11 cellular contexts compared by ENCODE assay signal in the genomic region with DNA sequence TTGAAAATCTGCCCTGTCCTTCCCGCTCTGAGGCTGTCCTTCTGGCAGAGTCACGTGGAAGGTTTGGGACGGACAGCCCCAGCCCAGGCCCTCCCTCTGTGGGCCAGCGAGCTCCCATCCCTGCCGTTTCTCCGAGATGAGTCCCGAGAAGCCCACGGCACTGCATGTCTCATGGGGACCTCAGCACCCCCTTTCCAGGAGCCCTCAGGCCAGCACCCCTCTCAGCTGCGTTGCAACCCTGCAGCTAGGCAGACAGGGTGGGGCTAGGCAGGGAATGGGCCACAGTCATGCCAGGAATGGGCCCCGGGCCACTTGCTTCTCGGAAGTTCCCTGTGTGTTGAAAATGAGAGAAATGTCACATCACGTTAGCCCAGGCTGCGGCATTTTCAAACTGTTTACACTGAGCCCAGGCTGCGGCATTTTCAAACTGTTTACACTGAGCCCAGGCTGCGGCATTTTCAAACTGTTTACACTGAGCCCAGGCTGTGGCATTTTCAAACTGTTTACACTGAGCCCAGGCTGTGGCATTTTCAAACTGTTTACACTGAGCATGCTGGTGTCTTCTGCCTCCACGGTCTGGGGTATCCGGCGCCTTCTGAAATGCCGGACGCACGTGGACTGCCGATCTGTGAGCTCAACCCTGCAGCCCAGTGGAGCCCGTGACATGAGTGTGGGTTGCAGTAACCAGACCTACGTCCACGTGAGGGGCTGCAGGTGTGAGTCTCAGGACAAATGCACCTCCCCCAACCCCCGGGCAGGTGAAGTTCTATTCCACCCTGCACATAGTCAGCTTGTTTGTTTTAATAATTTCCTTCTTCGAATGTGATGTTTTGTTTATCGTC. TPM values are rescaled to one million over a fixed set of nuclear protein-coding genes. Genes with fewer than 3 reads are reported as not detected.
DNase-seq lines count a peak whose midpoint lies in the region; FAIRE-seq and TF ChIP-seq lines count a peak whose summit lies in the region.
"Had no signal": no experiment of that assay in that cellular context is flagged by ENCODE, and none has a peak within 500 bp of the region (broad histone marks: within the 10 kb centered on the region; RNA-seq: fewer than 3 reads in every experiment).

No MANE protein-coding gene starts in this region.

- H3K4me1 Mint-ChIP-seq in endothelial cell (ENCODE audit: unreplicated experiment) = no peaks in the 10 kb centered on the region
- H3K4me1 Mint-ChIP-seq in activated T-helper 1 cell treated with anti-CD3 and anti-CD28 coated beads, Interleukin-12 subunit alpha, Interleukin-12 subunit beta, Interleukin-2, Interleukin-4 antibody, amounts not matched to agents 30 ng/mL and 10 ng/mL and 1 ng/mL, durations not matched to agents 14 hours and 24 hours and 36 hours (ENCODE audit: low read depth) = no peaks in the 10 kb centered on the region

- TF ChIP-seq POLR2A in tibial nerve (IDR thresholded peaks at IDR 0.05) (no peak), H54 (IDR thresholded peaks at IDR 0.05; ENCODE audit: low read depth, low read length) (no peak)

- no peaks in the 10 kb centered on the region for H3K9me3 Mint-ChIP-seq in endothelial cell (ENCODE audit: unreplicated experiment)
- no peaks in the 10 kb centered on the region for H3K9me3 Mint-ChIP-seq in activated T-helper 1 cell treated with anti-CD3 and anti-CD28 coated beads, Interleukin-12 subunit alpha, Interleukin-12 subunit beta, Interleukin-2, Interleukin-4 antibody, amounts not matched to agents 30 ng/mL and 10 ng/mL and 1 ng/mL, durations not matched to agents 14 hours and 24 hours and 36 hours

- H3K27ac Mint-ChIP-seq in endothelial cell (ENCODE audit: unreplicated experiment) = no peak overlapping the region
- H3K27ac Mint-ChIP-seq in activated T-helper 1 cell treated with anti-CD3 and anti-CD28 coated beads, Interleukin-12 subunit alpha, Interleukin-12 subunit beta, Interleukin-2, Interleukin-4 antibody, amounts not matched to agents 30 ng/mL and 10 ng/mL and 1 ng/mL, durations not matched to agents 14 hours and 24 hours and 36 hours = no peak overlapping the region
- H3K27ac Mint-ChIP-seq: stimulated activated naive B cell treated with anti-CD40 and anti-IgM and Interleukin-4, amounts not matched to agents 10 μg/mL and 1 μg/mL and 100 μg/mL, for 72 hours had no signal

- H3K4me3 Mint-ChIP-seq in endothelial cell (ENCODE audit: unreplicated experiment) = no peak overlapping the region
- no peak overlapping the region for H3K4me3 Mint-ChIP-seq in activated T-helper 1 cell treated with anti-CD3 and anti-CD28 coated beads, Interleukin-12 subunit alpha, Interleukin-12 subunit beta, Interleukin-2, Interleukin-4 antibody, amounts not matched to agents 30 ng/mL and 10 ng/mL and 1 ng/mL, durations not matched to agents 14 hours and 24 hours and 36 hours
- H3K4me3 Mint-ChIP-seq: stimulated activated naive B cell treated with anti-CD40 and anti-IgM and Interleukin-4, amounts not matched to agents 10 μg/mL and 1 μg/mL and 100 μg/mL, for 72 hours had no signal

- TF ChIP-seq CTCF in tibial nerve (IDR thresholded peaks at IDR 0.05) (no peak), endothelial cell (IDR thresholded peaks at IDR 0.05; ENCODE audit: unreplicated experiment) (no peak)

- DNase-seq in NCI-H460 (ENCODE audit: extremely low read depth, low read depth) = peak; percentile 66
- DNase-seq in mucosa of gallbladder (ENCODE audit: low spot score) = peak; percentile 64
- DNase-seq in tibial nerve (ENCODE audit: low spot score in 2 of 2) = peak in 1 of 2 donors; percentile 57
- DNase-seq in endothelial cell (ENCODE audit: low spot score) = no peak
- no peak for DNase-seq in SIG-M5 (lab: John Stamatoyannopoulos, UW)
- no peak for DNase-seq in activated T-helper 1 cell treated with anti-CD3 and anti-CD28 coated beads, Interleukin-12 subunit alpha, Interleukin-12 subunit beta, Interleukin-2, Interleukin-4 antibody, amounts not matched to agents 30 ng/mL and 10 ng/mL and 1 ng/mL, durations not matched to agents 14 hours and 24 hours and 36 hours (ENCODE audit: low spot score)
- no peak for DNase-seq in H54 (ENCODE audit: insufficient read length, low spot score)
- DNase-seq: NCI-H187; stimulated activated naive B cell treated with anti-CD40 and anti-IgM and Interleukin-4, amounts not matched to agents 10 μg/mL and 1 μg/mL and 100 μg/mL, for 72 hours; SW 1271 had no signal

- H3K9me3 ChIP-seq in esophagus (ENCODE audit: control insufficient read depth in 2 of 2, insufficient read depth in 1 of 2, low read depth in 1 of 2, low read length in 1 of 2) = peaks cover 0 to 2% of the 10 kb centered on the region in 2 donors
- H3K9me3 ChIP-seq in tibial nerve = no peaks in the 10 kb centered on the region

- H3K4me3 ChIP-seq in esophagus (ENCODE audit: low read depth in 1 of 2, low read length in 2 of 2) (no peak overlapping the region), tibial nerve (peak overlapping the region in 2 of 4 donors; percentile 13 to 21)

- H3K27ac ChIP-seq in esophagus (ENCODE audit: low read depth in 2 of 2, low read length in 1 of 2) (peak overlapping the region; percentile 76 to 87), tibial nerve (peak overlapping the region; percentile 56 to 90 (median 80))

- TF ChIP-seq EP300 in tibial nerve (IDR thresholded peaks at IDR 0.05) = peak in 1 of 2 donors; percentile 67

- H3K36me3 ChIP-seq in esophagus (ENCODE audit: control insufficient read depth in 2 of 2, insufficient read depth in 2 of 2, low read length in 1 of 2) (no peaks in the 10 kb centered on the region), tibial nerve (no peaks in the 10 kb centered on the region)

- no peak for FAIRE-seq in H54 (lab: Jason Lieb, UNC)

- WGBS in esophagus, 2 donors = 30 to 51% methylated on average over 28 of the region's 28 CpGs
- WGBS in tibial nerve, 2 donors = 40 to 45% methylated on average over 23 to 28 of the region's 28 CpGs

- no peaks in the 10 kb centered on the region for H3K36me3 Mint-ChIP-seq in endothelial cell (ENCODE audit: low read depth, unreplicated experiment)
- no peaks in the 10 kb centered on the region for H3K36me3 Mint-ChIP-seq in activated T-helper 1 cell treated with anti-CD3 and anti-CD28 coated beads, Interleukin-12 subunit alpha, Interleukin-12 subunit beta, Interleukin-2, Interleukin-4 antibody, amounts not matched to agents 30 ng/mL and 10 ng/mL and 1 ng/mL, durations not matched to agents 14 hours and 24 hours and 36 hours (ENCODE audit: low read depth)

- H3K4me1 ChIP-seq in esophagus (ENCODE audit: control insufficient read depth in 2 of 2, insufficient read depth in 2 of 2, low read length in 1 of 2) (peaks cover 5 to 32% of the 10 kb centered on the region in 2 donors), tibial nerve (peaks cover 0 to 66% (median 52%) of the 10 kb centered on the region in 4 donors)

- H3K27me3 Mint-ChIP-seq in endothelial cell (ENCODE audit: unreplicated experiment) = peaks cover 3% of the 10 kb centered on the region
- no peaks in the 10 kb centered on the region for H3K27me3 Mint-ChIP-seq in activated T-helper 1 cell treated with anti-CD3 and anti-CD28 coated beads, Interleukin-12 subunit alpha, Interleukin-12 subunit beta, Interleukin-2, Interleukin-4 antibody, amounts not matched to agents 30 ng/mL and 10 ng/mL and 1 ng/mL, durations not matched to agents 14 hours and 24 hours and 36 hours (ENCODE audit: insufficient read depth)

- H3K27me3 ChIP-seq in esophagus (ENCODE audit: control insufficient read depth in 1 of 2, insufficient read depth in 2 of 2, low read length in 2 of 2) = no peaks in the 10 kb centered on the region
- H3K27me3 ChIP-seq in tibial nerve = no peaks in the 10 kb centered on the region

- intact Hi-C loops in activated T-helper 1 cell treated with anti-CD3 and anti-CD28 coated beads, Interleukin-12 subunit alpha, Interleukin-12 subunit beta, Interleukin-2, Interleukin-4 antibody, amounts not matched to agents 30 ng/mL and 10 ng/mL and 1 ng/mL, durations not matched to agents 14 hours and 24 hours and 36 hours (cut with micrococcal nuclease) = no loop called here

RNA-seq across cellular contexts. Expression of gene FAM20C, which starts 42.6 kb away (rescaled TPM):
- total RNA-seq in NCI-H460 (2014; rRNA removed; shearing (Covaris generic)) = 10.3 and 11.5 TPM in 2 replicates
- polyA plus RNA-seq in NCI-H460 (2014; cell fraction: nucleus; rRNA removed) = 12.5 and 13.7 TPM in 2 replicates
- 10 to 100 TPM in 1 of 2 donors, 1 to 10 TPM in 1; 6.9 to 11.5 TPM for polyA plus RNA-seq in esophagus
- 99.2 TPM for total RNA-seq in mucosa of gallbladder
- 100 to 1,000 TPM in 1 of 4 donors, 10 to 100 TPM in 3; 43.0 to 112 (median 44.0) TPM for total RNA-seq in tibial nerve
- 3.1 TPM for total RNA-seq in endothelial cell (ENCODE audit: unreplicated experiment)
- total RNA-seq in activated T-helper 1 cell treated with anti-CD3 and anti-CD28 coated beads, Interleukin-12 subunit alpha, Interleukin-12 subunit beta, Interleukin-2, Interleukin-4 antibody, amounts not matched to agents 30 ng/mL and 10 ng/mL and 1 ng/mL, durations not matched to agents 14 hours and 24 hours and 36 hours = 0.15 and 0.34 TPM in 2 replicates

RNA-seq across cellular contexts. Expression of gene FOXL3, which starts 55.0 kb away (rescaled TPM):
- total RNA-seq in NCI-H460 (2014; rRNA removed; shearing (Covaris generic)) = not detected in 2 replicates
- polyA plus RNA-seq in NCI-H460 (2014; cell fraction: nucleus; rRNA removed) = not detected in 2 replicates
- polyA plus RNA-seq in esophagus = not detected
- total RNA-seq in mucosa of gallbladder (not detected), tibial nerve (not detected), endothelial cell (ENCODE audit: unreplicated experiment) (not detected)
- total RNA-seq in activated T-helper 1 cell treated with anti-CD3 and anti-CD28 coated beads, Interleukin-12 subunit alpha, Interleukin-12 subunit beta, Interleukin-2, Interleukin-4 antibody, amounts not matched to agents 30 ng/mL and 10 ng/mL and 1 ng/mL, durations not matched to agents 14 hours and 24 hours and 36 hours = not detected in 2 replicates

Comparison
In these comparisons a context has a peak if more than half of its experiments do, and no peak if none do; other contexts are left out.
1. DNase-seq: peak in NCI-H460 (single experiment) and mucosa of gallbladder (single experiment); none in endothelial cell (single experiment), SIG-M5 (single experiment), activated T-helper 1 cell treated with anti-CD3 and anti-CD28 coated beads, Interleukin-12 subunit alpha, Interleukin-12 subunit beta, Interleukin-2, Interleukin-4 antibody, amounts not matched to agents 30 ng/mL and 10 ng/mL and 1 ng/mL, durations not matched to agents 14 hours and 24 hours and 36 hours (single experiment) and H54 (single experiment).